ENCODE assay signal across 21 cellular contexts in the genomic region with DNA sequence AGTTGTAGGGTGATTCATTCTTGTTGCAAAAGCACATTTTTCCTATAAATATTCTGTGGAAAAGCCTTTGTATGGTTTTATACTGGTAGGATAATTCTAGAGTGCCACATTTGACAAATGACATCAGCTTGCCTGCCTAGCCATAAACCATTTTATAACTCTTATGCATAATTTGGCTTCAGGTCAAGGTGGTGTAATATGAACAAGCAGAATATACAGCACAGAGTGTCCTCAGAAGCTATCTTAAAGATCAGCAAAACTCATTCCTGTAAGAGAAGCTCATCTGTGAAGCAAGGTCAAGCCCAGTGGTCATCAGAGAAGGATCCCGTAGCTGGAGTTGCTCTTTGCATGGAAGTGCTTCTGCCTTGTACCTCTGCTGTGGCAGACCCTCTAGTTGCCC. TPM values are rescaled to one million over a fixed set of nuclear protein-coding genes. Genes with fewer than 3 reads are reported as not detected.
A peak's percentile ranks its signal among the peaks of the same experiment; 100 is the strongest.
DNase-seq lines count a peak whose midpoint lies in the region; ATAC-seq, FAIRE-seq and TF ChIP-seq lines count a peak whose summit lies in the region.
"Had no signal": no experiment of that assay in that cellular context is flagged by ENCODE, and none has a peak within 500 bp of the region (broad histone marks: within the 10 kb centered on the region; RNA-seq: fewer than 3 reads in every experiment).

No MANE protein-coding gene starts in this region.

- H3K4me3 ChIP-seq in RWPE2 (ENCODE audit: severe bottlenecking), result no peak overlapping the region
- no peak overlapping the region for H3K4me3 ChIP-seq in fibroblast of pulmonary artery (replicated peaks; ENCODE audit: low read depth, low read length)
- H3K4me3 ChIP-seq in small intestine (ENCODE audit: low read depth in 1 of 2, low read length in 2 of 2), result no peak overlapping the region
- no peak overlapping the region for H3K4me3 ChIP-seq in lower leg skin (ENCODE audit: low read depth, poor library complexity, severe bottlenecking)
- H3K4me3 ChIP-seq: left lung, right atrium auricular region, upper lobe of right lung had no signal

- peak; percentile 75 for ATAC-seq in RWPE2 (ENCODE audit: low read depth)
- ATAC-seq: foreskin keratinocyte, left lung had no signal

- no peak for FAIRE-seq in small intestine (lab: Jason Lieb, UNC)
- FAIRE-seq: TTC549 had no signal

- TF ChIP-seq CTCF in RWPE2 (IDR thresholded peaks at IDR 0.05; ENCODE audit: poor library complexity, severe bottlenecking), result no peak
- no peak for TF ChIP-seq CTCF in fibroblast of pulmonary artery (IDR thresholded peaks at IDR 0.05; ENCODE audit: low read length, missing control alignments)
- TF ChIP-seq CTCF in lower leg skin (IDR thresholded peaks at IDR 0.05), result no peak

- 38 to 74% (median 53%) methylated on average over 1 of the region's 1 CpG for WGBS in small intestine, 3 donors
- WGBS in lower leg skin, 2 donors, result 94 to 96% methylated on average over 1 of the region's 1 CpG

- DNase-seq in ELR (ENCODE audit: low read depth), result peak; percentile 1
- no peak for DNase-seq in RWPE2 (ENCODE audit: low spot score)
- peak; percentile 81 for DNase-seq in fibroblast of pulmonary artery (ENCODE audit: low read depth)
- DNase-seq in small intestine, result peak; percentile 89
- no peak for DNase-seq in NCI-H2171 treated with DMSO at 0.1 percent for 48 hours (lab: John Stamatoyannopoulos, UW)
- DNase-seq in lower leg skin (ENCODE audit: low spot score in 2 of 2), result no peak
- no peak for DNase-seq in inferior parietal cortex (ENCODE audit: extremely low spot score)
- DNase-seq: activated CD4-positive, alpha-beta T cell treated with anti-CD3 and anti-CD28 coated beads, Interleukin-2, amount 10 ng/mL, durations not matched to agents 24 days and 14 days; amniotic stem cell; endodermal cell; left lung; NCI-H2171; NCI-H748 treated with DMSO at 0.1 percent for 48 hours; nucleus accumbens; stimulated activated CD4-positive, alpha-beta T cell treated with anti-CD3 and anti-CD28 coated beads, Interleukin-1b, Interleukin-23, amount 100 ng/mL, for 48 hours; upper lobe of right lung had no signal

- TF ChIP-seq POLR2A in lower leg skin (IDR thresholded peaks at IDR 0.05), result no peak

- H3K4me1 ChIP-seq in RWPE2 (ENCODE audit: insufficient read depth, poor library complexity, severe bottlenecking) (peaks cover 4% of the 10 kb centered on the region), small intestine (ENCODE audit: control insufficient read depth in 2 of 2, insufficient read depth in 1 of 2, low read depth in 1 of 2, low read length in 1 of 2) (no peaks in the 10 kb centered on the region)
- H3K4me1 ChIP-seq: foreskin keratinocyte, left lung, right atrium auricular region, upper lobe of right lung had no signal

- H3K27ac ChIP-seq in RWPE2 (ENCODE audit: poor library complexity, severe bottlenecking), result peak overlapping the region; percentile 20
- no peak overlapping the region for H3K27ac ChIP-seq in small intestine (ENCODE audit: low read depth in 1 of 2, low read length in 1 of 2)
- H3K27ac ChIP-seq: foreskin keratinocyte, KMS-11, left lung, right atrium auricular region, upper lobe of right lung had no signal

- H3K27me3 ChIP-seq in RWPE2 (ENCODE audit: insufficient read depth, poor library complexity, severe bottlenecking) (no peaks in the 10 kb centered on the region), small intestine (ENCODE audit: control insufficient read depth in 2 of 2, insufficient read depth in 2 of 2, low read length in 2 of 2) (no peaks in the 10 kb centered on the region)
- H3K27me3 ChIP-seq: foreskin keratinocyte, left lung, right atrium auricular region, upper lobe of right lung had no signal

- intact Hi-C loops in lower leg skin (cut with DNase I; ENCODE audit: low total_unique reads), result no loop called here

- H3K9me3 ChIP-seq in RWPE2 (ENCODE audit: severe bottlenecking) (no peaks in the 10 kb centered on the region), small intestine (ENCODE audit: control insufficient read depth, low read depth) (no peaks in the 10 kb centered on the region)
- H3K9me3 ChIP-seq: left lung, right atrium auricular region, upper lobe of right lung had no signal

- H3K36me3 ChIP-seq in RWPE2 (ENCODE audit: low read depth), result no peaks in the 10 kb centered on the region
- no peaks in the 10 kb centered on the region for H3K36me3 ChIP-seq in small intestine (ENCODE audit: control insufficient read depth in 2 of 2, insufficient read depth in 2 of 2, low read length in 2 of 2)
- H3K36me3 ChIP-seq: left lung, right atrium auricular region, upper lobe of right lung had no signal

RNA-seq across cellular contexts. Expression of gene C1orf21, which starts 24.0 kb away (rescaled TPM):
- polyA plus RNA-seq in small intestine, result 10 to 100 TPM; 36.5 to 60.6 (median 57.3) TPM
- 10 to 100 TPM; 37.6 to 79.4 (median 56.2) TPM for total RNA-seq in lower leg skin
- total RNA-seq: G401 had no signal

Comparison
In these comparisons a context has a peak if more than half of its experiments do, and no peak if none do; other contexts are left out.
1. DNase-seq: peak in ELR (single experiment), fibroblast of pulmonary artery (single experiment) and small intestine (single experiment); none in RWPE2 (single experiment), NCI-H2171 treated with DMSO at 0.1 percent for 48 hours (single experiment), lower leg skin (0 of 2) and inferior parietal cortex (single experiment).